ENCODE assay signal across 13 cellular contexts in the genomic region with DNA sequence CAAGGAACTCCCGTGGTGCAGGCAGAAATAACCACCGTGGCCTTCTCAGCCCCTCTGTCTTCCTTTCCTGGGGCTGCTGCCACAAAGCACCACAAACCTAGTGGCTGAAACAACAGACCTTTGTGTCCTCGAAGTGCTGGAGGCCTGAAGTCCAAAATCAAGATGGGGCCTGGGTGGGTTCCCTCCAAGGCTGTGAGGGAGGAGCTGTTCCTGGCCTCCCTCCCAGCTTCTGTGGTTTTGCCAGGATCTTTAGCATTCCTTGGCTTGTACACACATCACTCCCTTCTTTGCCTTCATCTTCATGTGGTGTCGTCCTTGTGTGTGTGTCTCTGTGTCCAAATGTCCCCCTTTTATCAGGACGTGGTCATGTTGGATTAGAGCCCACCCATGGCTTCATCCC. TPM values are rescaled to one million over a fixed set of nuclear protein-coding genes. Genes with fewer than 3 reads are reported as not detected.
DNase-seq lines count a peak whose midpoint lies in the region; TF ChIP-seq lines count a peak whose summit lies in the region.
"Had no signal": no experiment of that assay in that cellular context is flagged by ENCODE, and none has a peak within 500 bp of the region (broad histone marks: within the 10 kb centered on the region; RNA-seq: fewer than 3 reads in every experiment).

No MANE protein-coding gene starts in this region.

- POLR2A ChIA-PET in GM10248 (lab: Yijun Ruan, JAX) = no interaction called here

- no peaks in the 10 kb centered on the region for H3K9me3 Mint-ChIP-seq in immature natural killer cell
- H3K9me3 Mint-ChIP-seq: activated CD4-positive, alpha-beta T cell treated with anti-CD3 and anti-CD28 coated beads, Interleukin-2, amount 10 ng/mL, durations not matched to agents 7 days and 5 days had no signal

- H3K4me3 Mint-ChIP-seq in immature natural killer cell = no peak overlapping the region
- H3K4me3 Mint-ChIP-seq: activated CD4-positive, alpha-beta T cell treated with anti-CD3 and anti-CD28 coated beads, Interleukin-2, amount 10 ng/mL, durations not matched to agents 7 days and 5 days had no signal

- TF ChIP-seq CTCF in fibroblast of pulmonary artery (IDR thresholded peaks at IDR 0.05; ENCODE audit: low read length, missing control alignments) (no peak), GM10248 (IDR thresholded peaks at IDR 0.05; ENCODE audit: control extremely low read depth, extremely low read depth, low read depth, missing control alignments) (no peak)

- peaks cover 0 to 2% of the 10 kb centered on the region in 2 donors for H3K4me1 Mint-ChIP-seq in immature natural killer cell
- H3K4me1 Mint-ChIP-seq: activated CD4-positive, alpha-beta T cell treated with anti-CD3 and anti-CD28 coated beads, Interleukin-2, amount 10 ng/mL, durations not matched to agents 7 days and 5 days had no signal

- in situ Hi-C loops in ACHN (cut with HindIII; ENCODE audit: low pct_ligation_motif_present, low pct_unique_long_range_greater_than_20kb, low sequenced_read_pairs) = no loop called here

- DNase-seq in ACHN (peak; percentile 36), HCEC 1CT (peak; percentile 47), SW480 (ENCODE audit: low spot score) (peak; percentile 8), fibroblast of pulmonary artery (ENCODE audit: low read depth) (peak; percentile 86), GM10248 (ENCODE audit: extremely low spot score) (no peak), substantia nigra (lab: John Stamatoyannopoulos, UW) (no peak), Ammon's horn (ENCODE audit: low spot score) (no peak), immature natural killer cell (no peak)
- DNase-seq: activated CD4-positive, alpha-beta T cell treated with anti-CD3 and anti-CD28 coated beads, Interleukin-2, amount 10 ng/mL, durations not matched to agents 7 days and 5 days; activated T-cell treated with anti-CD3 and anti-CD28 coated beads, Interleukin-2, amount 50 U/mL, for 48 hours; NCI-H526 had no signal

- H3K27me3 Mint-ChIP-seq in immature natural killer cell (ENCODE audit: low read depth in 3 of 3) = peaks cover 0 to 8% (median 1%) of the 10 kb centered on the region in 3 donors
- H3K27me3 Mint-ChIP-seq: activated CD4-positive, alpha-beta T cell treated with anti-CD3 and anti-CD28 coated beads, Interleukin-2, amount 10 ng/mL, durations not matched to agents 7 days and 5 days had no signal

- no peak overlapping the region for H3K27ac ChIP-seq in substantia nigra (ENCODE audit: low read depth, low read length, poor library complexity, severe bottlenecking)

- H3K36me3 Mint-ChIP-seq in immature natural killer cell = no peaks in the 10 kb centered on the region

- no peak overlapping the region for H3K4me3 ChIP-seq in fibroblast of pulmonary artery (replicated peaks; ENCODE audit: low read depth, low read length)
- H3K4me3 ChIP-seq: K562 had no signal

- CTCF ChIA-PET in GM10248 (lab: Yijun Ruan, JAX) = no interaction called here

- H3K27ac Mint-ChIP-seq in immature natural killer cell = no peak overlapping the region
- H3K27ac Mint-ChIP-seq: activated CD4-positive, alpha-beta T cell treated with anti-CD3 and anti-CD28 coated beads, Interleukin-2, amount 10 ng/mL, durations not matched to agents 7 days and 5 days; progenitor cell of endocrine pancreas had no signal

RNA-seq across cellular contexts. Expression of a gene that starts 29.1 kb away (rescaled TPM):
- polyA plus RNA-seq in immature natural killer cell = 10 to 100 TPM; 54.0 to 84.6 (median 58.4) TPM
- polyA plus RNA-seq: K562 had no signal

Comparison
In these comparisons a context has a peak if more than half of its experiments do, and no peak if none do; other contexts are left out.
1. DNase-seq: peak in ACHN (single experiment), HCEC 1CT (single experiment), SW480 (single experiment) and fibroblast of pulmonary artery (single experiment); none in GM10248 (single experiment), substantia nigra (0 of 49), Ammon's horn (single experiment) and immature natural killer cell (0 of 3).